7 cellular contexts compared by ENCODE assay signal in genomic region chr15:67105065-67105951, GRCh38. TPM values are rescaled to one million over a fixed set of nuclear protein-coding genes. Genes with fewer than 3 reads are reported as not detected.
DNase-seq lines count a peak whose midpoint lies in the region; ATAC-seq and TF ChIP-seq lines count a peak whose summit lies in the region.

No MANE protein-coding gene starts in this region.

- H3K27ac ChIP-seq in adrenal gland, result peak overlapping the region in 3 of 5 donors; percentile 52 to 75 (median 68)
- peak overlapping the region; percentile 78 for H3K27ac ChIP-seq in suprapubic skin

- TF ChIP-seq POLR2A in adrenal gland (IDR thresholded peaks at IDR 0.05) (no peak), suprapubic skin (IDR thresholded peaks at IDR 0.05) (no peak)

- 38 to 61% (median 53%) methylated on average over 9 to 11 of the region's 11 CpGs for WGBS in adrenal gland, 4 donors
- WGBS in suprapubic skin, result 47% methylated on average over 11 of the region's 11 CpGs

- ATAC-seq in GM19035 (IDR thresholded peaks at IDR 0.05; ENCODE audit: unreplicated experiment), result no peak

- TF ChIP-seq CTCF in adrenal gland (IDR thresholded peaks at IDR 0.05) (peak; percentile 15 to 49 (median 26)), suprapubic skin (IDR thresholded peaks at IDR 0.05) (peak in 1 of 2 donors; percentile 28)

- H3K27me3 ChIP-seq in adrenal gland (no peaks in the 10 kb centered on the region), suprapubic skin (no peaks in the 10 kb centered on the region)

- H3K4me1 ChIP-seq in adrenal gland (replicated peaks in 1 of 2) (peaks cover 19 to 65% of the 10 kb centered on the region in 2 donors), suprapubic skin (peaks cover 92% of the 10 kb centered on the region)

- H3K9me3 ChIP-seq in adrenal gland (replicated peaks in 1 of 3), result no peaks in the 10 kb centered on the region
- H3K9me3 ChIP-seq in suprapubic skin, result no peaks in the 10 kb centered on the region

- intact Hi-C loops in adrenal gland (cut with DNase I), result no loop called here

- TF ChIP-seq EP300 in suprapubic skin (IDR thresholded peaks at IDR 0.05), result no peak

- peak; percentile 94 for DNase-seq in HT-29 (ENCODE audit: low spot score)
- DNase-seq in adrenal gland, result peak; percentile 62 to 91 (median 89)
- DNase-seq in islet precursor cell, result peak; percentile 94
- DNase-seq in suprapubic skin (ENCODE audit: low spot score in 2 of 2), result peak in 1 of 2 donors; percentile 75
- no peak for DNase-seq in NCI-H2196 treated with DMSO at 0.1 percent for 48 hours (lab: John Stamatoyannopoulos, UW; ENCODE audit: unreplicated experiment)
- no peak for DNase-seq in NOMO-1 treated with DMSO at 0.1 percent for 48 hours (lab: John Stamatoyannopoulos, UW; ENCODE audit: unreplicated experiment)

- H3K36me3 ChIP-seq in adrenal gland (replicated peaks in 1 of 2) (no peaks in the 10 kb centered on the region), suprapubic skin (no peaks in the 10 kb centered on the region)

- H3K4me3 ChIP-seq in adrenal gland (no peak overlapping the region), suprapubic skin (no peak overlapping the region)

RNA-seq across cellular contexts. Expression of gene SMAD3, which starts 39.9 kb away (rescaled TPM):
- 63.5 and 82.5 TPM in 2 replicates for total RNA-seq in HT-29 (2014; rRNA removed; shearing (Covaris generic))
- 10 to 100 TPM in 5 of 8 donors, 1 to 10 TPM in 3; 6.7 to 92.0 (median 15.2) TPM for total RNA-seq in adrenal gland
- 1 to 10 TPM; 6.4 to 7.8 (median 7.2) TPM for polyA plus RNA-seq in adrenal gland
- total RNA-seq in suprapubic skin, result 10 to 100 TPM; 41.9 to 94.9 (median 56.1) TPM

Comparison
In these comparisons a context has a peak if more than half of its experiments do, and no peak if none do; other contexts are left out.
1. DNase-seq: peak in HT-29 (single experiment), adrenal gland (7 of 7) and islet precursor cell (single experiment); none in NCI-H2196 treated with DMSO at 0.1 percent for 48 hours (single experiment) and NOMO-1 treated with DMSO at 0.1 percent for 48 hours (single experiment).